ENCODE assay signal across 2 cellular contexts in genomic region chr2:74984947-74985637, GRCh38.
TF ChIP-seq lines count a peak whose summit lies in the region.

No MANE protein-coding gene starts in this region.

TF ChIP-seq in SK-N-SH, 30 proteins besides CTCF, POLR2A, EP300 and RAD21 (continued from another document):
- TF ChIP-seq REST (IDR thresholded peaks at IDR 0.05; ENCODE audit: low read depth, low read length) (no peak), NFIC (IDR thresholded peaks at IDR 0.05; ENCODE audit: borderline replicate concordance) (no peak), EZH2phosphoT487 (IDR thresholded peaks at IDR 0.05; ENCODE audit: borderline replicate concordance, low read depth) (no peak), YY1 (IDR thresholded peaks at IDR 0.05; ENCODE audit: low read depth) (no peak), MXI1 (IDR thresholded peaks at IDR 0.05; ENCODE audit: low read depth, low read length) (no peak), POLR2AphosphoS5 (IDR thresholded peaks at IDR 0.05; ENCODE audit: low read depth, low read length) (no peak), GATA2 (CRISPR knock-in tag; IDR thresholded peaks at IDR 0.05) (no peak), TAF1 (IDR thresholded peaks at IDR 0.05; ENCODE audit: borderline replicate concordance, low read depth, low read length) (no peak), SIN3A (IDR thresholded peaks at IDR 0.05; ENCODE audit: borderline replicate concordance, low read depth, low read length) (no peak), RCOR1 (IDR thresholded peaks at IDR 0.05; ENCODE audit: low read length) (no peak), GABPA (IDR thresholded peaks at IDR 0.05; ENCODE audit: low read depth) (no peak)

TF ChIP-seq in SK-N-SH treated with all-trans-retinoic acid at 6 μM for 48 hours, 23 proteins besides CTCF, POLR2A, EP300 and RAD21 (continued from another document):
- no peak for TF ChIP-seq CREB5 (CRISPR knock-in tag; IDR thresholded peaks at IDR 0.05; ENCODE audit: low read depth)
TF ChIP-seq in SK-N-SH treated with all-trans-retinoic acid at 6 μM for 48 hours: peak in this region for 0.
